8 cellular contexts compared by ENCODE assay signal in the genomic region with DNA sequence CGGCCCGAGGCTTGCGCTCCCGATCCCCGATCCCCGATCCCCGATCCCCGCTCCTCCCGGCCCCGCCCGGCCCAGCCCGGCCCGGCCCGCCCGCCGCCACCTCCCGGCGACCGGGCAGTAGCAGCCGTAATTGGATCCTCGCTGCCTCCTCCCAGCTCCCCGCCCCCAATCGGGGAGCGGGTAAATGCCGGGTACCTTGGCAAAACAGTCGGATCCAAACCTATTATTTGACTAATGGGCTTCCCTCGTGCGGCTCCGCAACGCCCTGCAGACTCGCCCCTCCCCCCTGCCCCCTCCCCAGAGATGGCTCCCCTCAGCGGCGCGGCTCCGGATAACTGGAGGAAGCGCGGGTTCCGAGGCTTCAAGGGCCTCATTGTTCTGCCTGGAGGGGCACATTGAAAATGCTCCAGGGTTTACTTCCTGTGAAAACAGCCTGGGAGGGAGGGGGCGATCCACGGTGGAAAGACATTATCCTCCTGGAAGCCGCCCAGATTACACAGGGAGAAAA.
DNase-seq lines count a peak whose midpoint lies in the region; ATAC-seq and TF ChIP-seq lines count a peak whose summit lies in the region.

No MANE protein-coding gene starts in this region.

- no peaks in the 10 kb centered on the region for H3K9me3 Mint-ChIP-seq in MCF 10A (ENCODE audit: unreplicated experiment)

- no peaks in the 10 kb centered on the region for H3K27me3 Mint-ChIP-seq in MCF 10A (ENCODE audit: insufficient read depth, unreplicated experiment)

- no peaks in the 10 kb centered on the region for H4K20me1 ChIP-seq in SU-DHL-6 (ENCODE audit: low read depth, low read length)

- H3K4me2 ChIP-seq in SU-DHL-6 (ENCODE audit: low read depth, low read length, poor library complexity, severe bottlenecking) (peak overlapping the region; percentile 42), skeletal muscle satellite cell (ENCODE audit: low read length) (peak overlapping the region; percentile 88)

- no peak for TF ChIP-seq CTCF in GM12864 (IDR thresholded peaks at IDR 0.05; ENCODE audit: low read depth, low read length, missing control alignments)
- no peak for TF ChIP-seq CTCF in SU-DHL-6 (IDR thresholded peaks at IDR 0.05; ENCODE audit: insufficient read depth, low read length, poor library complexity, severe bottlenecking)
- TF ChIP-seq CTCF in MCF 10A (IDR thresholded peaks at IDR 0.05; ENCODE audit: unreplicated experiment), result no peak

- H3K36me3 ChIP-seq in SU-DHL-6 (ENCODE audit: low read length), result no peaks in the 10 kb centered on the region
- no peaks in the 10 kb centered on the region for H3K36me3 ChIP-seq in iPS-20b (ENCODE audit: insufficient read depth, low read depth, low read length)
- H3K36me3 ChIP-seq in skeletal muscle satellite cell (ENCODE audit: insufficient read depth, low read length), result no peaks in the 10 kb centered on the region

- H3K79me2 ChIP-seq in SU-DHL-6 (ENCODE audit: insufficient read depth, low read length), result no peaks in the 10 kb centered on the region

- no peaks in the 10 kb centered on the region for H3F3A ChIP-seq in SU-DHL-6 (ENCODE audit: insufficient read depth)

- CTCF ChIA-PET in MCF 10A (lab: Yijun Ruan, JAX), result interaction anchor here (0.6 to 1.7 kb wide), 13 partner anchors 10 to 1025 kb away, joined by 3 to 14 read pairs (median 4); no protein-coding TSS in a partner anchor

- ATAC-seq in HG02588 (IDR thresholded peaks at IDR 0.05; ENCODE audit: unreplicated experiment), result peak; percentile 48

- H3K4me1 ChIP-seq in iPS-20b (ENCODE audit: insufficient read depth, low read length), result peaks cover 23% of the 10 kb centered on the region
- H3K4me1 ChIP-seq in skeletal muscle satellite cell (ENCODE audit: control insufficient read depth, insufficient read depth, low read length), result peaks cover 57% of the 10 kb centered on the region

- intact Hi-C loops in MCF 10A (cut with micrococcal nuclease), result loop anchor here (1.0 to 10.0 kb wide), 4 partner anchors 47 to 221 kb away; no protein-coding TSS in a partner anchor

- H3K4me1 Mint-ChIP-seq in MCF 10A (ENCODE audit: insufficient read depth, unreplicated experiment), result peaks cover 39% of the 10 kb centered on the region

- H3K27me3 ChIP-seq in SU-DHL-6 (ENCODE audit: low read length), result 0 out of 2 replicates have a peak, but pooled peaks cover 3% of the 10 kb centered on the region
- no peaks in the 10 kb centered on the region; the same call in 1 of the 2 replicates for H3K27me3 ChIP-seq in iPS-20b (ENCODE audit: insufficient read depth, low read length)
- H3K27me3 ChIP-seq in skeletal muscle satellite cell (ENCODE audit: control insufficient read depth, insufficient read depth, low read length), result no peaks in the 10 kb centered on the region

- peak overlapping the region; percentile 78 for H3K4me3 Mint-ChIP-seq in MCF 10A (ENCODE audit: unreplicated experiment)

- DNase-seq in GM12864 (ENCODE audit: low read depth), result no peak
- peak; percentile 88 for DNase-seq in NCI-H1048 (lab: John Stamatoyannopoulos, UW)
- DNase-seq in MCF 10A (ENCODE audit: unreplicated experiment), result peak; percentile 81
- no peak for DNase-seq in AG20443 (ENCODE audit: low spot score)

- 0 out of 2 replicates have a peak overlapping the region, but pooled peaks have one; percentile 24 for H3K9ac ChIP-seq in SU-DHL-6 (ENCODE audit: low read length)
- peak overlapping the region; percentile 98 for H3K9ac ChIP-seq in iPS-20b (ENCODE audit: low read depth, low read length)
- peak overlapping the region; percentile 90 for H3K9ac ChIP-seq in skeletal muscle satellite cell (ENCODE audit: low read depth, low read length)

- no peak overlapping the region for H2AFZ ChIP-seq in SU-DHL-6 (ENCODE audit: low read depth, low read length, severe bottlenecking)

- no TSS peak for BruUV-seq in MCF 10A (replicated peaks; lab: Mats Ljungman, UMichigan)

- POLR2A ChIA-PET in MCF 10A (lab: Yijun Ruan, JAX), result interaction anchor here (0.6 to 2.4 kb wide), 12 partner anchors 9 to 253 kb away, joined by 3 to 13 read pairs (median 4); no protein-coding TSS in a partner anchor

- H3K27ac ChIP-seq in SU-DHL-6 (ENCODE audit: low read depth, low read length) (no peak overlapping the region), iPS-20b (ENCODE audit: low read length) (peak overlapping the region; percentile 99)

- H3K9me3 ChIP-seq in SU-DHL-6 (ENCODE audit: insufficient read depth, low read length) (no peaks in the 10 kb centered on the region), iPS-20b (ENCODE audit: insufficient read depth, low read depth, low read length) (no peaks in the 10 kb centered on the region), skeletal muscle satellite cell (replicated peaks; ENCODE audit: low read length) (no peaks in the 10 kb centered on the region)

- H3K4me3 ChIP-seq in GM12864 (ENCODE audit: low read depth, low read length), result peak overlapping the region; percentile 44
- H3K4me3 ChIP-seq in SU-DHL-6 (ENCODE audit: insufficient read depth, low read length, poor library complexity, severe bottlenecking), result peak overlapping the region; percentile 44
- peak overlapping the region; percentile 75 for H3K4me3 ChIP-seq in iPS-20b (ENCODE audit: low read length)
- peak overlapping the region; percentile 64 for H3K4me3 ChIP-seq in skeletal muscle satellite cell (ENCODE audit: low read length)

- H3K27ac Mint-ChIP-seq in MCF 10A (ENCODE audit: low read depth, unreplicated experiment), result peak overlapping the region; percentile 94

- no peaks in the 10 kb centered on the region for H3K9me2 ChIP-seq in SU-DHL-6 (replicated peaks; ENCODE audit: insufficient read depth, low read length)

- no peaks in the 10 kb centered on the region for H3K36me3 Mint-ChIP-seq in MCF 10A (ENCODE audit: insufficient read depth, unreplicated experiment)

Comparison
In these comparisons a context has a peak if more than half of its experiments do, and no peak if none do; other contexts are left out.
1. DNase-seq: peak in NCI-H1048 (single experiment) and MCF 10A (single experiment); none in GM12864 (single experiment) and AG20443 (single experiment).
2. H3K9ac ChIP-seq: peak in every context shown above with its lines; median percentile 98 in iPS-20b; 90 in skeletal muscle satellite cell; 24 in SU-DHL-6.
3. Peak in every context shown above with its lines, with median percentiles within 50 percentile points of each other: H3K4me3 ChIP-seq.